In genomic region chr19:43789029-43789428, GRCh38 we compare ENCODE assay signal across 1 cellular context.
TF ChIP-seq lines count a peak whose summit lies in the region.

No MANE protein-coding gene starts in this region.

TF ChIP-seq in HepG2, 621 proteins besides CTCF, POLR2A, EP300 and RAD21 (continued from another document and continues in another):
- TF ChIP-seq ZNF276 (CRISPR knock-in tag; IDR thresholded peaks at IDR 0.05; ENCODE audit: low read depth) (no peak), ZMAT5 (CRISPR knock-in tag; IDR thresholded peaks at IDR 0.05; ENCODE audit: borderline replicate concordance, low read depth) (no peak), YY1 (IDR thresholded peaks at IDR 0.05; ENCODE audit: insufficient read depth, insufficient replicate concordance, low read depth, low read length) (no peak), KLF12 (CRISPR knock-in tag; IDR thresholded peaks at IDR 0.05; ENCODE audit: borderline replicate concordance) (no peak), ZNF563 (CRISPR knock-in tag; IDR thresholded peaks at IDR 0.05) (no peak), ZNF768 (CRISPR knock-in tag; IDR thresholded peaks at IDR 0.05) (no peak), ZNF101 (CRISPR knock-in tag; IDR thresholded peaks at IDR 0.05; ENCODE audit: borderline replicate concordance, low read depth) (no peak), RNF2 (conservative IDR thresholded peaks at IDR 0.05; ENCODE audit: low read depth) (no peak), SALL2 (CRISPR knock-in tag; IDR thresholded peaks at IDR 0.05) (no peak), HNRNPUL1 (IDR thresholded peaks at IDR 0.05; ENCODE audit: low read depth, low read length) (no peak), MAZ (IDR thresholded peaks at IDR 0.05; ENCODE audit: borderline replicate concordance, low read depth, low read length) (no peak), MAZ (CRISPR knock-in tag; IDR thresholded peaks at IDR 0.05; ENCODE audit: low read depth) (no peak), ZNF251 (CRISPR knock-in tag; IDR thresholded peaks at IDR 0.05) (no peak), ZNF225 (CRISPR knock-in tag; IDR thresholded peaks at IDR 0.05) (no peak), ZNF20 (CRISPR knock-in tag; IDR thresholded peaks at IDR 0.05) (no peak), NONO (IDR thresholded peaks at IDR 0.05) (no peak), NONO (CRISPR knock-in tag; conservative IDR thresholded peaks at IDR 0.05) (no peak), HNF1B (CRISPR knock-in tag; IDR thresholded peaks at IDR 0.05) (no peak), ZNF652 (CRISPR knock-in tag; IDR thresholded peaks at IDR 0.05; ENCODE audit: borderline replicate concordance, low read depth) (no peak), ZFP90 (CRISPR knock-in tag; IDR thresholded peaks at IDR 0.05; ENCODE audit: borderline replicate concordance) (no peak), ZHX2 (IDR thresholded peaks at IDR 0.05; ENCODE audit: low read depth) (no peak), ZHX2 (CRISPR knock-in tag; IDR thresholded peaks at IDR 0.05; ENCODE audit: borderline replicate concordance) (no peak), HDAC1 (CRISPR knock-in tag; IDR thresholded peaks at IDR 0.05) (no peak), ZNF772 (CRISPR knock-in tag; IDR thresholded peaks at IDR 0.05) (no peak; the same call in 1 of the 2 replicates), ZFP1 (CRISPR knock-in tag; IDR thresholded peaks at IDR 0.05) (no peak), PRDM10 (CRISPR knock-in tag; IDR thresholded peaks at IDR 0.05; ENCODE audit: low read depth) (peak; percentile 43; the same call in 1 of the 2 replicates), PHF20 (CRISPR knock-in tag; IDR thresholded peaks at IDR 0.05) (no peak), ZNF503 (CRISPR knock-in tag; IDR thresholded peaks at IDR 0.05) (no peak), HOXA3 (CRISPR knock-in tag; IDR thresholded peaks at IDR 0.05) (no peak), ZFX (CRISPR knock-in tag; IDR thresholded peaks at IDR 0.05; ENCODE audit: low read depth) (no peak), PHF5A (CRISPR knock-in tag; IDR thresholded peaks at IDR 0.05; ENCODE audit: low read depth, unreplicated experiment) (no peak), PRPF4 (IDR thresholded peaks at IDR 0.05; ENCODE audit: low read depth, low read length, poor library complexity, severe bottlenecking) (no peak), BCL3 (CRISPR knock-in tag; IDR thresholded peaks at IDR 0.05) (no peak), NKX3-1 (CRISPR knock-in tag; IDR thresholded peaks at IDR 0.05) (0 out of 2 replicates have a peak, but pooled peaks have one; percentile 45), UBTF (CRISPR knock-in tag; IDR thresholded peaks at IDR 0.05) (no peak), USF2 (IDR thresholded peaks at IDR 0.05; ENCODE audit: low read depth, low read length) (no peak), USF2 (CRISPR knock-in tag; IDR thresholded peaks at IDR 0.05; ENCODE audit: borderline replicate concordance) (no peak), SETDB1 (CRISPR knock-in tag; IDR thresholded peaks at IDR 0.05; ENCODE audit: borderline replicate concordance) (no peak), ZNF691 (CRISPR knock-in tag; IDR thresholded peaks at IDR 0.05; ENCODE audit: borderline replicate concordance, low read depth) (no peak)
